Comparison of ENCODE assay signal across 3 cellular contexts in genomic region chr2:32532961-32533360, GRCh38.
TF ChIP-seq lines count a peak whose summit lies in the region.

No MANE protein-coding gene starts in this region.

TF ChIP-seq in HepG2, 621 proteins besides CTCF, POLR2A, EP300 and RAD21:
- TF ChIP-seq ZSCAN21 (CRISPR knock-in tag; IDR thresholded peaks at IDR 0.05; ENCODE audit: borderline replicate concordance): no peak
- no peak for TF ChIP-seq SPEN (CRISPR knock-in tag; IDR thresholded peaks at IDR 0.05; ENCODE audit: low read depth)
- TF ChIP-seq AGO2 (optimal IDR thresholded peaks at IDR 0.05; ENCODE audit: low read depth, low read length): no peak
- TF ChIP-seq MAFF (IDR thresholded peaks at IDR 0.05; ENCODE audit: low read depth, low read length): peak; percentile 77
- TF ChIP-seq THAP11 (CRISPR knock-in tag; IDR thresholded peaks at IDR 0.05): no peak
- TF ChIP-seq MAFK (conservative IDR thresholded peaks at IDR 0.05 in 1 of 2, IDR thresholded peaks at IDR 0.05 in 1 of 2; ENCODE audit: low read length in 2 of 2): peak; percentile 81 to 90
- no peak for TF ChIP-seq MXD4 (CRISPR knock-in tag; IDR thresholded peaks at IDR 0.05)
- TF ChIP-seq ZNF713 (CRISPR knock-in tag; IDR thresholded peaks at IDR 0.05): no peak
- TF ChIP-seq, protein P1, sequence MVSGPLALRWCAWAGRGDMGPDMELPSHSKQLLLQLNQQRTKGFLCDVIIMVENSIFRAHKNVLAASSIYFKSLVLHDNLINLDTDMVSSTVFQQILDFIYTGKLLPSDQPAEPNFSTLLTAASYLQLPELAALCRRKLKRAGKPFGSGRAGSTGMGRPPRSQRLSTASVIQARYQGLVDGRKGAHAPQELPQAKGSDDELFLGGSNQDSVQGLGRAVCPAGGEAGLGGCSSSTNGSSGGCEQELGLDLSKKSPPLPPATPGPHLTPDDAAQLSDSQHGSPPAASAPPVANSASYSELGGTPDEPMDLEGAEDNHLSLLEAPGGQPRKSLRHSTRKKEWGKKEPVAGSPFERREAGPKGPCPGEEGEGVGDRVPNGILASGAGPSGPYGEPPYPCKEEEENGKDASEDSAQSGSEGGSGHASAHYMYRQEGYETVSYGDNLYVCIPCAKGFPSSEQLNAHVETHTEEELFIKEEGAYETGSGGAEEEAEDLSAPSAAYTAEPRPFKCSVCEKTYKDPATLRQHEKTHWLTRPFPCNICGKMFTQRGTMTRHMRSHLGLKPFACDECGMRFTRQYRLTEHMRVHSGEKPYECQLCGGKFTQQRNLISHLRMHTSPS (CRISPR knock-in tag; IDR thresholded peaks at IDR 0.05; ENCODE audit: low read depth): no peak

TF ChIP-seq in IMR-90, 13 proteins besides CTCF, POLR2A, EP300 and RAD21:
- TF ChIP-seq MXI1 (IDR thresholded peaks at IDR 0.05; ENCODE audit: borderline replicate concordance, low read depth, low read length): no peak
- TF ChIP-seq RFX5 (IDR thresholded peaks at IDR 0.05; ENCODE audit: low read depth, low read length): no peak
- TF ChIP-seq SMC3 (IDR thresholded peaks at IDR 0.05; ENCODE audit: low read depth, low read length): no peak
- TF ChIP-seq ELK1 (IDR thresholded peaks at IDR 0.05; ENCODE audit: borderline replicate concordance, low read depth, low read length): no peak
- peak; percentile 76 for TF ChIP-seq MAFK (IDR thresholded peaks at IDR 0.05; ENCODE audit: low read depth, low read length)
- no peak for TF ChIP-seq MAZ (IDR thresholded peaks at IDR 0.05; ENCODE audit: borderline replicate concordance, low read depth, low read length)

TF ChIP-seq in K562, 482 proteins besides CTCF, POLR2A, EP300 and RAD21:
- peak; percentile 72 for TF ChIP-seq ZNF316 (IDR thresholded peaks at IDR 0.05)
- TF ChIP-seq, protein P2, sequence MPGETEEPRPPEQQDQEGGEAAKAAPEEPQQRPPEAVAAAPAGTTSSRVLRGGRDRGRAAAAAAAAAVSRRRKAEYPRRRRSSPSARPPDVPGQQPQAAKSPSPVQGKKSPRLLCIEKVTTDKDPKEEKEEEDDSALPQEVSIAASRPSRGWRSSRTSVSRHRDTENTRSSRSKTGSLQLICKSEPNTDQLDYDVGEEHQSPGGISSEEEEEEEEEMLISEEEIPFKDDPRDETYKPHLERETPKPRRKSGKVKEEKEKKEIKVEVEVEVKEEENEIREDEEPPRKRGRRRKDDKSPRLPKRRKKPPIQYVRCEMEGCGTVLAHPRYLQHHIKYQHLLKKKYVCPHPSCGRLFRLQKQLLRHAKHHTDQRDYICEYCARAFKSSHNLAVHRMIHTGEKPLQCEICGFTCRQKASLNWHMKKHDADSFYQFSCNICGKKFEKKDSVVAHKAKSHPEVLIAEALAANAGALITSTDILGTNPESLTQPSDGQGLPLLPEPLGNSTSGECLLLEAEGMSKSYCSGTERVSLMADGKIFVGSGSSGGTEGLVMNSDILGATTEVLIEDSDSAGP (CRISPR knock-in tag; IDR thresholded peaks at IDR 0.05): no peak
- TF ChIP-seq KHSRP (IDR thresholded peaks at IDR 0.05): no peak
- peak; percentile 63 for TF ChIP-seq MAFK (IDR thresholded peaks at IDR 0.05; ENCODE audit: low read length)
- no peak for TF ChIP-seq CXXC5 (CRISPR knock-in tag; IDR thresholded peaks at IDR 0.05)
- TF ChIP-seq FOSL1 (tag; conservative IDR thresholded peaks at IDR 0.05): no peak
- no peak for TF ChIP-seq KDM4B (IDR thresholded peaks at IDR 0.05; ENCODE audit: borderline replicate concordance in 2 of 2, low read depth in 1 of 2)
- TF ChIP-seq C11orf30 (IDR thresholded peaks at IDR 0.05; ENCODE audit: low read depth): peak; percentile 51
- peak; percentile 56 for TF ChIP-seq MAFF (IDR thresholded peaks at IDR 0.05; ENCODE audit: low read length)
